Comparison of ENCODE assay signal across 11 cellular contexts in the genomic region with DNA sequence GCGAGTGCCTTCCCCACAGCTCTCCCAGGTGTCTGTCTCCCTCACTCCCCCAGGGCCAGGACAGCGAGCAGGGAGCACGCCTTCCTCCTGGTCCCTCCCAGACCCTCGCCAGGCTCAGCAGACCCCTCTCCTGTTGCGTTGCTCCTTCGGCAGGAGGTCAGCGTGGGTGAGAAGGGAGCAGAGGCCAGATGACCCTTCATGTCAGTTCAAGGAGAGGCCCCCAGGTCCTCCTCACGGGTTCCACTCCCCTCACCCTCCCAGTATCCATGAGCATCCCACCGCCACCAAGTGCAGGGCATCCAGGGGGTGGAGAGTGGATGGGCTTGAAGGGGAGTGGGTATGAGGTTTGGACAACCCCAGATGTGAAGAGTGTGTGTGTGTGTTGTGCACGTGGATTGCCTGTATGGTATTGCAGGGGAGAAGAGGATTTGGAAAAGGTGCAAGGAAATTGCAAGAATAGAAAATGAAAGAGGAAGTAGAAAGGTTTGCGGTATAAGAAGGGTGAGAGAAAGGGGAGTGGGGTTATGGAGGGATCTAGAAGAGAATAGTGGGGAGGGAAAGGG. TPM values are rescaled to one million over a fixed set of nuclear protein-coding genes. Genes with fewer than 3 reads are reported as not detected.
A peak's percentile ranks its signal among the peaks of the same experiment; 100 is the strongest.
DNase-seq lines count a peak whose midpoint lies in the region; ATAC-seq and TF ChIP-seq lines count a peak whose summit lies in the region.
"Had no signal": no experiment of that assay in that cellular context is flagged by ENCODE, and none has a peak within 500 bp of the region (broad histone marks: within the 10 kb centered on the region; RNA-seq: fewer than 3 reads in every experiment).

No MANE protein-coding gene starts in this region.

- peaks cover 51% of the 10 kb centered on the region for H3K4me1 ChIP-seq in suprapubic skin

- H3K4me1 Mint-ChIP-seq in activated CD4-positive, alpha-beta T cell treated with anti-CD3 and anti-CD28 coated beads, Interleukin-2, amount 10 ng/mL, durations not matched to agents 24 days and 14 days = peaks cover 12% of the 10 kb centered on the region

- no peaks in the 10 kb centered on the region for H3K36me3 Mint-ChIP-seq in activated CD4-positive, alpha-beta T cell treated with anti-CD3 and anti-CD28 coated beads, Interleukin-2, amount 10 ng/mL, durations not matched to agents 24 days and 14 days (ENCODE audit: low read depth)

- H3K4me3 ChIP-seq in fibroblast of villous mesenchyme (ENCODE audit: low read depth, low read length) = no peak overlapping the region
- H3K4me3 ChIP-seq in suprapubic skin = peak overlapping the region; percentile 22

- peaks cover 3% of the 10 kb centered on the region for H3K27me3 Mint-ChIP-seq in activated CD4-positive, alpha-beta T cell treated with anti-CD3 and anti-CD28 coated beads, Interleukin-2, amount 10 ng/mL, durations not matched to agents 24 days and 14 days

- H3K27ac Mint-ChIP-seq in activated CD4-positive, alpha-beta T cell treated with anti-CD3 and anti-CD28 coated beads, Interleukin-2, amount 10 ng/mL, durations not matched to agents 24 days and 14 days = peak overlapping the region; percentile 59
- H3K27ac Mint-ChIP-seq: progenitor cell of endocrine pancreas had no signal

- H3K4me3 Mint-ChIP-seq in activated CD4-positive, alpha-beta T cell treated with anti-CD3 and anti-CD28 coated beads, Interleukin-2, amount 10 ng/mL, durations not matched to agents 24 days and 14 days = peak overlapping the region; percentile 71

- no peak for TF ChIP-seq POLR2A in suprapubic skin (IDR thresholded peaks at IDR 0.05)

- no peak for TF ChIP-seq EP300 in suprapubic skin (IDR thresholded peaks at IDR 0.05)

- no peaks in the 10 kb centered on the region for H3K27me3 ChIP-seq in suprapubic skin

- 67% methylated on average over 7 of the region's 11 CpGs for WGBS in suprapubic skin

- intact Hi-C loops in activated CD4-positive, alpha-beta T cell treated with anti-CD3 and anti-CD28 coated beads, Interleukin-2, amount 10 ng/mL, durations not matched to agents 24 days and 14 days (cut with micrococcal nuclease) = no loop called here

- TF ChIP-seq CTCF in fibroblast of villous mesenchyme (IDR thresholded peaks at IDR 0.05; ENCODE audit: insufficient read depth, low read depth, low read length) (no peak), suprapubic skin (IDR thresholded peaks at IDR 0.05) (no peak)

- H3K9me3 ChIP-seq in suprapubic skin = no peaks in the 10 kb centered on the region

- H3K27ac ChIP-seq in suprapubic skin = peak overlapping the region; percentile 79

- DNase-seq in activated CD4-positive, alpha-beta T cell treated with anti-CD3 and anti-CD28 coated beads, Interleukin-2, amount 10 ng/mL, durations not matched to agents 24 days and 14 days = peak; percentile 64
- no peak for DNase-seq in activated CD4-positive, alpha-beta T cell treated with anti-CD3 and anti-CD28 coated beads, Interleukin-2, amount 50 U/mL, for 48 hours
- peak; percentile 57 for DNase-seq in SIG-M5 (lab: John Stamatoyannopoulos, UW)
- peak; percentile 84 for DNase-seq in fibroblast of villous mesenchyme (ENCODE audit: low read depth)
- no peak for DNase-seq in suprapubic skin (ENCODE audit: low spot score in 2 of 2)
- no peak for DNase-seq in hypothalamus (lab: John Stamatoyannopoulos, UW)
- DNase-seq: ACHN had no signal

- ATAC-seq in HG03025 (IDR thresholded peaks at IDR 0.05; ENCODE audit: low FRiP score, unreplicated experiment) (no peak), HG02588 (IDR thresholded peaks at IDR 0.05; ENCODE audit: unreplicated experiment) (no peak)

- peaks cover 20% of the 10 kb centered on the region for H3K36me3 ChIP-seq in suprapubic skin

- H3K9me3 Mint-ChIP-seq in activated CD4-positive, alpha-beta T cell treated with anti-CD3 and anti-CD28 coated beads, Interleukin-2, amount 10 ng/mL, durations not matched to agents 24 days and 14 days = no peaks in the 10 kb centered on the region

RNA-seq across cellular contexts. Expression of gene SGCA, which starts 17.7 kb away (rescaled TPM):
- 0.30 TPM in 1 of 2 replicates, not detected in the other for total RNA-seq in activated CD4-positive, alpha-beta T cell treated with anti-CD3 and anti-CD28 coated beads, Interleukin-2, amount 10 ng/mL, durations not matched to agents 24 days and 14 days
- 0.32 TPM in 1 of 2 replicates, not detected in the other for total RNA-seq in fibroblast of villous mesenchyme
- 1 to 10 TPM; 2.1 to 5.8 (median 4.0) TPM for total RNA-seq in suprapubic skin
- total RNA-seq: frontal cortex, progenitor cell of endocrine pancreas had no signal

RNA-seq across cellular contexts. Expression of gene COL1A1, which starts 17.9 kb away (rescaled TPM):
- 1.6 and 2.0 TPM in 2 replicates for total RNA-seq in activated CD4-positive, alpha-beta T cell treated with anti-CD3 and anti-CD28 coated beads, Interleukin-2, amount 10 ng/mL, durations not matched to agents 24 days and 14 days
- 2,749 and 5,894 TPM in 2 replicates for total RNA-seq in fibroblast of villous mesenchyme
- 10 to 100 TPM; 19.2 to 56.8 (median 33.1) TPM for total RNA-seq in suprapubic skin

RNA-seq across cellular contexts. Expression of gene PPP1R9B, which starts 33.0 kb away (rescaled TPM):
- 90.1 and 91.3 TPM in 2 replicates for total RNA-seq in activated CD4-positive, alpha-beta T cell treated with anti-CD3 and anti-CD28 coated beads, Interleukin-2, amount 10 ng/mL, durations not matched to agents 24 days and 14 days
- total RNA-seq in fibroblast of villous mesenchyme (38.7 and 47.1 TPM in 2 replicates), suprapubic skin (10 to 100 TPM; 21.5 to 26.2 (median 23.7) TPM)

RNA-seq across cellular contexts. Expression of gene SAMD14, which starts 53.6 kb away (rescaled TPM):
- 1.0 and 1.2 TPM in 2 replicates for total RNA-seq in activated CD4-positive, alpha-beta T cell treated with anti-CD3 and anti-CD28 coated beads, Interleukin-2, amount 10 ng/mL, durations not matched to agents 24 days and 14 days
- total RNA-seq in fibroblast of villous mesenchyme (4.7 and 5.8 TPM in 2 replicates), suprapubic skin (under 1 TPM in 1 of 4 donors, not detected in 3; 0.68 TPM)

Comparison
In these comparisons a context has a peak if more than half of its experiments do, and no peak if none do; other contexts are left out.
1. DNase-seq: peak in activated CD4-positive, alpha-beta T cell treated with anti-CD3 and anti-CD28 coated beads, Interleukin-2, amount 10 ng/mL, durations not matched to agents 24 days and 14 days (single experiment), SIG-M5 (single experiment) and fibroblast of villous mesenchyme (single experiment); none in activated CD4-positive, alpha-beta T cell treated with anti-CD3 and anti-CD28 coated beads, Interleukin-2, amount 50 U/mL, for 48 hours (0 of 2), suprapubic skin (0 of 2) and hypothalamus (0 of 51).
2. RNA of gene COL1A1, which starts 17.9 kb away (total RNA-seq): 2,749 to 5,894 TPM in fibroblast of villous mesenchyme; 19.2 to 56.8 TPM in suprapubic skin and 1.6 to 2.0 TPM in activated CD4-positive, alpha-beta T cell treated with anti-CD3 and anti-CD28 coated beads, Interleukin-2, amount 10 ng/mL, durations not matched to agents 24 days and 14 days; every median in the first group is over 10 times any median in the second.